22 cellular contexts compared by ENCODE assay signal in genomic region chr7:74025745-74026144, GRCh38. TPM values are rescaled to one million over a fixed set of nuclear protein-coding genes. Genes with fewer than 3 reads are reported as not detected.
A peak's percentile ranks its signal among the peaks of the same experiment; 100 is the strongest.
DNase-seq lines count a peak whose midpoint lies in the region; ATAC-seq and TF ChIP-seq lines count a peak whose summit lies in the region.
"Had no signal": no experiment of that assay in that cellular context is flagged by ENCODE, and none has a peak within 500 bp of the region (broad histone marks: within the 10 kb centered on the region; RNA-seq: fewer than 3 reads in every experiment).

No MANE protein-coding gene starts in this region.

- H3K4me2 ChIP-seq in BLaER1 treated with 17β-estradiol and CSF1 and Interleukin-3, amounts not matched to agents 10 nM and 100 nM = peak overlapping the region in 9 of 11 experiments; percentile 31 to 76 (median 62); a peak in 17 of 22 replicates

- peaks cover 28 to 70% (median 60%) of the 10 kb centered on the region in 10 experiments; a peak in 19 of 20 replicates for H3K4me1 ChIP-seq in BLaER1 treated with 17β-estradiol and CSF1 and Interleukin-3, amounts not matched to agents 10 nM and 100 nM
- peaks cover 36 to 63% of the 10 kb centered on the region in 2 donors for H3K4me1 ChIP-seq in thoracic aorta (ENCODE audit: control insufficient read depth in 1 of 2, low read depth in 2 of 2)

- no peaks in the 10 kb centered on the region for H3K36me3 ChIP-seq in BLaER1 treated with 17β-estradiol and CSF1 and Interleukin-3, amounts not matched to agents 10 nM and 100 nM
- peaks cover 3% of the 10 kb centered on the region for H3K36me3 ChIP-seq in thoracic aorta

- H3K4me3 ChIP-seq in BLaER1 treated with 17β-estradiol and CSF1 and Interleukin-3, amounts not matched to agents 10 nM and 100 nM = no peak overlapping the region
- H3K4me3 ChIP-seq in coronary artery (peak overlapping the region; percentile 12), thoracic aorta (no peak overlapping the region)
- H3K4me3 ChIP-seq: A549 had no signal

- H3K9me3 ChIP-seq in BLaER1 treated with 17β-estradiol and CSF1 and Interleukin-3, amounts not matched to agents 10 nM and 100 nM (replicated peaks in 1 of 11) = no peaks in the 10 kb centered on the region
- no peaks in the 10 kb centered on the region for H3K9me3 ChIP-seq in thoracic aorta
- H3K9me3 ChIP-seq: A549 had no signal

- peaks cover 38 to 64% (median 52%) of the 10 kb centered on the region in 11 experiments for H3K27me3 ChIP-seq in BLaER1 treated with 17β-estradiol and CSF1 and Interleukin-3, amounts not matched to agents 10 nM and 100 nM
- H3K27me3 ChIP-seq in thoracic aorta (replicated peaks; ENCODE audit: insufficient read depth) = no peaks in the 10 kb centered on the region

- in situ Hi-C loops in KBM-7 (cut with MboI; ENCODE audit: low pct_unique_long_range_greater_than_20kb, low sequenced_read_pairs) = loop anchor here (25.0 kb wide), 1 partner anchor 362 kb away; no protein-coding TSS in a partner anchor

- no peak overlapping the region for H3K27ac ChIP-seq in BLaER1 treated with 17β-estradiol and CSF1 and Interleukin-3, amounts not matched to agents 10 nM and 100 nM
- peak overlapping the region in 1 of 2 donors; percentile 95 for H3K27ac ChIP-seq in coronary artery
- H3K27ac ChIP-seq in thoracic aorta = peak overlapping the region; percentile 93 to 98

- DNase-seq in KBM-7 (peak; percentile 69), coronary artery (ENCODE audit: low spot score) (peak; percentile 74), thoracic aorta (ENCODE audit: low spot score) (no peak), NCI-H2029 treated with DMSO at 0.1 percent for 48 hours (lab: John Stamatoyannopoulos, UW) (no peak), HT-29 (ENCODE audit: low spot score) (no peak), RPMI8226 (no peak)
- DNase-seq: AML-193; CD8-positive, alpha-beta memory T cell; DMS 273 treated with DMSO at 0.1 percent for 48 hours; DMS79 treated with DMSO at 0.1 percent for 48 hours; HCEC 1CT; NCI-H1092 treated with DMSO at 0.1 percent for 48 hours; NCI-H1436; NCI-H1930; NCI-H446; NCI-H524 treated with DMSO at 0.1 percent for 48 hours; NCI-H774; NK-92 treated with Interleukin-12 subunit alpha and Interleukin-12 subunit beta, amount 100 ng/mL, for 24 hours; PC-3 had no signal

- H3K9ac ChIP-seq in BLaER1 treated with 17β-estradiol and CSF1 and Interleukin-3, amounts not matched to agents 10 nM and 100 nM = no peak overlapping the region

- peaks cover 0 to 18% (median 0%) of the 10 kb centered on the region in 11 experiments; a peak in 6 of 22 replicates for H4K20me1 ChIP-seq in BLaER1 treated with 17β-estradiol and CSF1 and Interleukin-3, amounts not matched to agents 10 nM and 100 nM

- no peak for ATAC-seq in thoracic aorta (ENCODE audit: insufficient number of reproducible peaks, low FRiP score, low read depth)
- ATAC-seq: PC-3 had no signal

- TF ChIP-seq CTCF in coronary artery (IDR thresholded peaks at IDR 0.05) (no peak), thoracic aorta (IDR thresholded peaks at IDR 0.05) (no peak)

RNA-seq across cellular contexts. Expression of gene ELN, which starts 2.2 kb away (rescaled TPM):
- total RNA-seq in thoracic aorta = 1,000 to 10,000 TPM; 1,484 to 3,836 TPM
- total RNA-seq in HT-29 (2014; rRNA removed; shearing (Covaris generic)) = 0.03 and 0.10 TPM in 2 replicates
- total RNA-seq: CD8-positive, alpha-beta memory T cell; SK-MEL-5 had no signal

RNA-seq across cellular contexts. Expression of gene LIMK1, which starts 57.9 kb away (rescaled TPM):
- total RNA-seq in thoracic aorta = 10 to 100 TPM; 19.7 to 19.9 TPM
- 27.4 and 37.8 TPM in 2 replicates for total RNA-seq in HT-29 (2014; rRNA removed; shearing (Covaris generic))

Comparison
In these comparisons a context has a peak if more than half of its experiments do, and no peak if none do; other contexts are left out.
1. H3K27ac ChIP-seq: peak in thoracic aorta (2 of 2); none in BLaER1 treated with 17β-estradiol and CSF1 and Interleukin-3, amounts not matched to agents 10 nM and 100 nM (0 of 11).
2. DNase-seq: peak in KBM-7 (single experiment) and coronary artery (single experiment); none in thoracic aorta (single experiment), NCI-H2029 treated with DMSO at 0.1 percent for 48 hours (single experiment), HT-29 (single experiment) and RPMI8226 (single experiment).
3. RNA of gene ELN, which starts 2.2 kb away (total RNA-seq): 1,484 to 3,836 TPM in thoracic aorta; 0.03 to 0.10 TPM in HT-29; every median in the first group is over 1,000 times any median in the second.